In the genomic region with DNA sequence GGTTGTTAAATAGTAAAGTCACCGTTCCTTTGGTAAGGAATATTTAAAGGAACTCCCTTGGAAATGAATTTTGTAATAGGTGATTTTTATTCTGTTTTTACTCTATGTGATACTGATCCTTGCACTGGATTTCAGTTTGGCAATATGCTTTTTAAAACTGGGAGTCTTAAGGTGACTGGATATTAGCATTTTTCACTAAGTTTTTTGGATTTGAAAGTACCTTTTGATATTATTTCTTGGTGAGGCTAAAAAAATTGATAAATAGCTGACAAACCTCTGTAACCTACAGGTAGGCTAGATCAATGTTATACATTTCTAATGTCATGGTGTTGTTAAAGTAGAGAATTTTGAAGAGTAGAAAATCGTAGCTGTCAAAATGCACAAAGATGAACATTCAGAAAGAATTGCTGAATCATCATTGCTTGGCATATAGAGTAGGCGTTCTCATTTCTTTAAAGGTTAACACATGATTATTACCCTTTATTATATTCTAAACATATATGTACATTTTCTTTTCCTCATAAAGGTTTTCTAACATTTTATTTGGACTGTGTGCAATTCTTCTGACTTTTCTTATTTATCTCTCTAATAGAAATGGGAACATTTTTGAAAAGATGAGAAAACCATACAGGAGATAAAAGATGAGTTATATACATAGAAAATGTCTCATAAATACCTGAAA, we compare ENCODE assay signal across 8 cellular contexts. TPM values are rescaled to one million over a fixed set of nuclear protein-coding genes. Genes with fewer than 3 reads are reported as not detected.
DNase-seq lines count a peak whose midpoint lies in the region; ATAC-seq and TF ChIP-seq lines count a peak whose summit lies in the region.

No MANE protein-coding gene starts in this region.

- H3K36me3 ChIP-seq in cardiac muscle cell, result no peaks in the 10 kb centered on the region
- H3K36me3 ChIP-seq in upper lobe of right lung, result no peaks in the 10 kb centered on the region

- H3K4me1 ChIP-seq in cardiac muscle cell (ENCODE audit: low read depth), result peaks cover 20% of the 10 kb centered on the region
- H3K4me1 ChIP-seq in upper lobe of right lung, result peaks cover 12% of the 10 kb centered on the region

- DNase-seq in cardiac muscle cell (ENCODE audit: low read depth in 1 of 2, low spot score in 1 of 2) (peak in 1 of 2 donors; percentile 30), cardiac septum (ENCODE audit: low spot score) (no peak), upper lobe of right lung (no peak), cerebellar nuclear complex (lab: John Stamatoyannopoulos, UW) (no peak), NCI-H524 treated with DMSO at 0.1 percent for 48 hours (lab: John Stamatoyannopoulos, UW) (no peak)

- no peaks in the 10 kb centered on the region for H3K9me3 Mint-ChIP-seq in activated naive CD8-positive, alpha-beta T cell (ENCODE audit: low read depth)

- H3K9me3 ChIP-seq in cardiac muscle cell (ENCODE audit: low read depth) (no peaks in the 10 kb centered on the region), upper lobe of right lung (no peaks in the 10 kb centered on the region)

- ATAC-seq in upper lobe of right lung (no peak), GM19463 (IDR thresholded peaks at IDR 0.05; ENCODE audit: unreplicated experiment) (no peak)

- intact Hi-C loops in cardiac septum (cut with DNase I), result no loop called here
- intact Hi-C loops in upper lobe of right lung (cut with DNase I), result no loop called here

- H3K27me3 ChIP-seq in cardiac muscle cell (no peaks in the 10 kb centered on the region), layer of hippocampus (ENCODE audit: control insufficient read depth, insufficient read depth, low read length) (no peaks in the 10 kb centered on the region), upper lobe of right lung (no peaks in the 10 kb centered on the region)

- no peaks in the 10 kb centered on the region for H3K27me3 Mint-ChIP-seq in activated naive CD8-positive, alpha-beta T cell

- peak overlapping the region; percentile 87 for H3K4me3 ChIP-seq in cardiac muscle cell
- no peak overlapping the region for H3K4me3 ChIP-seq in upper lobe of right lung

- H3K27ac ChIP-seq in cardiac muscle cell (peak overlapping the region; percentile 99), layer of hippocampus (ENCODE audit: low read depth, low read length) (peak overlapping the region; percentile 64), upper lobe of right lung (peak overlapping the region; percentile 83)

- TF ChIP-seq CTCF in cardiac muscle cell (IDR thresholded peaks at IDR 0.05; ENCODE audit: low read depth, low read length) (no peak), upper lobe of right lung (IDR thresholded peaks at IDR 0.05) (no peak)

- peak overlapping the region; percentile 65 for H3K4me3 Mint-ChIP-seq in activated naive CD8-positive, alpha-beta T cell

- no peaks in the 10 kb centered on the region for H3K36me3 Mint-ChIP-seq in activated naive CD8-positive, alpha-beta T cell

- peaks cover 49% of the 10 kb centered on the region for H3K4me1 Mint-ChIP-seq in activated naive CD8-positive, alpha-beta T cell (ENCODE audit: low read depth)

- H3K27ac Mint-ChIP-seq in activated naive CD8-positive, alpha-beta T cell, result peak overlapping the region; percentile 82

RNA-seq across cellular contexts. Expression of gene DNAJB4, which starts 1.5 kb away (rescaled TPM):
- total RNA-seq in cardiac muscle cell, result 29.3 and 46.2 TPM in 2 replicates
- 40.2 and 63.6 TPM in 2 replicates for polyA plus RNA-seq in cardiac muscle cell
- total RNA-seq in cardiac septum, result 140 TPM
- total RNA-seq in upper lobe of right lung, result 35.8 TPM

RNA-seq across cellular contexts. Expression of gene FUBP1, which starts 24.3 kb away (rescaled TPM):
- total RNA-seq in cardiac muscle cell (119 and 174 TPM in 2 replicates), cardiac septum (80.0 TPM), upper lobe of right lung (88.8 TPM)
- 86.3 and 96.0 TPM in 2 replicates for polyA plus RNA-seq in cardiac muscle cell

RNA-seq across cellular contexts. Expression of gene GIPC2, which starts 42.6 kb away (rescaled TPM):
- total RNA-seq in cardiac muscle cell (0.28 and 0.30 TPM in 2 replicates), cardiac septum (4.0 TPM), upper lobe of right lung (4.1 TPM)
- polyA plus RNA-seq in cardiac muscle cell, result 0.06 TPM in 1 of 2 replicates, not detected in the other
